ENCODE assay signal across 2 cellular contexts in the genomic region with DNA sequence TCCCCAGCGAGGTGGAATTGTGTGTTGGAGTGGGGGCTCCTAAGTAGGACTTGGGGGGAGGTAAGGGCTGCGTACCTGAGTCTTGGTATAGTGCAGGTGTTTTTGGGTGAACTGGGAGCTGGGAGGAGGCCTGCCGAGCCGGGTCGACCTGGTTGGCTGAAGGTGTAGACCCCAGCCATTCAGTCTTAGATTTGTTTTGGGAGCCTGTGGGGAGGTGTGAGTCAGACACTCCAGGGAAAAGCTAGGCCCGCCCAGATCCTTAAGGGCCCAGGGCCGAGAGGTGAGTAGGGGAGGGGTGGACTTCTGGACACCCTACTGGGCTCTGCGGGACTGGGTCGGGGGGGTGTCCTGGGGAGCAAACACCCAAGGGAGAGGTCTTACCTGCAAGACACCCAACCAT.
A peak's percentile ranks its signal among the peaks of the same experiment; 100 is the strongest.
TF ChIP-seq lines count a peak whose summit lies in the region.

No MANE protein-coding gene starts in this region.

TF ChIP-seq in HEK293, 187 proteins besides CTCF, POLR2A, EP300 and RAD21:
- TF ChIP-seq ZNF341 (tag by site-specific recombination; IDR thresholded peaks at IDR 0.05; ENCODE audit: low read depth) (peak; percentile 21; the same call in 1 of the 2 replicates), ZNF202 (tag by site-specific recombination; IDR thresholded peaks at IDR 0.05; ENCODE audit: borderline replicate concordance) (no peak), ZNF768 (tag by site-specific recombination; IDR thresholded peaks at IDR 0.05) (no peak), ZIC2 (tag by site-specific recombination; IDR thresholded peaks at IDR 0.05) (0 out of 2 replicates have a peak, but pooled peaks have one; percentile 14)
- TF ChIP-seq, protein P1, sequence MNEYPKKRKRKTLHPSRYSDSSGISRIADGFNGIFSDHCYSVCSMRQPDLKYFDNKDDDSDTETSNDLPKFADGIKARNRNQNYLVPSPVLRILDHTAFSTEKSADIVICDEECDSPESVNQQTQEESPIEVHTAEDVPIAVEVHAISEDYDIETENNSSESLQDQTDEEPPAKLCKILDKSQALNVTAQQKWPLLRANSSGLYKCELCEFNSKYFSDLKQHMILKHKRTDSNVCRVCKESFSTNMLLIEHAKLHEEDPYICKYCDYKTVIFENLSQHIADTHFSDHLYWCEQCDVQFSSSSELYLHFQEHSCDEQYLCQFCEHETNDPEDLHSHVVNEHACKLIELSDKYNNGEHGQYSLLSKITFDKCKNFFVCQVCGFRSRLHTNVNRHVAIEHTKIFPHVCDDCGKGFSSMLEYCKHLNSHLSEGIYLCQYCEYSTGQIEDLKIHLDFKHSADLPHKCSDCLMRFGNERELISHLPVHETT (tag by site-specific recombination; IDR thresholded peaks at IDR 0.05), result no peak

TF ChIP-seq in HepG2, 621 proteins besides CTCF, POLR2A, EP300 and RAD21:
- TF ChIP-seq MBD4 (IDR thresholded peaks at IDR 0.05; ENCODE audit: borderline replicate concordance, low read length) (no peak), ZBTB42 (CRISPR knock-in tag; IDR thresholded peaks at IDR 0.05) (0 out of 2 replicates have a peak, but pooled peaks have one; percentile 1)
